Comparison of ENCODE assay signal across 9 cellular contexts in the genomic region with DNA sequence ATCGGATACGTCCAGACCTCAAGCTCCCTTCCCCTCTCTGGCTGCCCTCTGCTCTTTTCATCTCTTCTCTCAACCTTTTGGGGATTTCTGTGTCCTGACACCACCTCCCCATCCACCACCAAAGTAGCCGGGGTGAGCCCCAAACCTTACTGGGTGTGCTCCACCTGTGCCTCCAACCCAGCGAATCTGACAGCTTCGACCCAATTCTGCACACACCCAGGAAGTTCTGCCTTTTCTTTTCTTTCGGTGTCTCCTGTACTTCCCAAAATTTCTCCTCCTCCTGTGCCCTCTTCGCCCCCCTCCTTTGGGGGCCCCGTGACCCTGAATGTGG. TPM values are rescaled to one million over a fixed set of nuclear protein-coding genes. Genes with fewer than 3 reads are reported as not detected.
DNase-seq lines count a peak whose midpoint lies in the region; ATAC-seq and TF ChIP-seq lines count a peak whose summit lies in the region.
"Had no signal": no experiment of that assay in that cellular context is flagged by ENCODE, and none has a peak within 500 bp of the region (broad histone marks: within the 10 kb centered on the region; RNA-seq: fewer than 3 reads in every experiment).

No MANE protein-coding gene starts in this region.

- 0 out of 2 replicates have a peak, but pooled peaks cover 2% of the 10 kb centered on the region for H3K4me1 ChIP-seq in BE2C
- H3K4me1 ChIP-seq in NT2/D1 (ENCODE audit: insufficient read depth, insufficient read length) = peaks cover 19% of the 10 kb centered on the region

- H3K4me3 Mint-ChIP-seq in effector memory CD8-positive, alpha-beta T cell = peak overlapping the region; percentile 84 to 92
- peak overlapping the region; percentile 89 to 94 (median 93) for H3K4me3 Mint-ChIP-seq in nephron

- H3K9me3 ChIP-seq in BE2C (no peaks in the 10 kb centered on the region), NT2/D1 (ENCODE audit: insufficient read depth, low read length) (no peaks in the 10 kb centered on the region)

- no peak for ATAC-seq in effector memory CD8-positive, alpha-beta T cell (replicated peaks)
- ATAC-seq in GM21423 (IDR thresholded peaks at IDR 0.05; ENCODE audit: unreplicated experiment) = no peak

- no peaks in the 10 kb centered on the region for H3K27me3 ChIP-seq in BE2C
- peaks cover 4% of the 10 kb centered on the region for H3K27me3 ChIP-seq in NT2/D1 (ENCODE audit: insufficient read depth, insufficient read length)

- H3K27ac Mint-ChIP-seq in effector memory CD8-positive, alpha-beta T cell = peak overlapping the region; percentile 88 to 91
- H3K27ac Mint-ChIP-seq in nephron = peak overlapping the region; percentile 92 to 96 (median 94)

- H3K9me3 Mint-ChIP-seq in effector memory CD8-positive, alpha-beta T cell = no peaks in the 10 kb centered on the region
- no peaks in the 10 kb centered on the region for H3K9me3 Mint-ChIP-seq in nephron

- no peaks in the 10 kb centered on the region for H3K27me3 Mint-ChIP-seq in effector memory CD8-positive, alpha-beta T cell
- peaks cover 9% of the 10 kb centered on the region for H3K27me3 Mint-ChIP-seq in nephron (ENCODE audit: low read depth)

- peak overlapping the region; percentile 91 for H3K9ac ChIP-seq in NT2/D1 (ENCODE audit: insufficient read length, low read depth)

- H3K36me3 ChIP-seq in BE2C = no peaks in the 10 kb centered on the region
- H3K36me3 ChIP-seq in NT2/D1 (ENCODE audit: insufficient read depth, insufficient read length, low read length) = no peaks in the 10 kb centered on the region

- H3K4me1 Mint-ChIP-seq in effector memory CD8-positive, alpha-beta T cell (ENCODE audit: low read depth in 2 of 2) = peaks cover 45 to 46% of the 10 kb centered on the region in 2 donors
- peaks cover 47% of the 10 kb centered on the region for H3K4me1 Mint-ChIP-seq in nephron

- peaks cover 31% of the 10 kb centered on the region for H3K36me3 Mint-ChIP-seq in effector memory CD8-positive, alpha-beta T cell (ENCODE audit: insufficient read depth)
- H3K36me3 Mint-ChIP-seq in nephron (ENCODE audit: low read depth) = no peaks in the 10 kb centered on the region

- TF ChIP-seq CTCF in BE2C (IDR thresholded peaks at IDR 0.05; ENCODE audit: low read depth, low read length) = no peak
- no peak for TF ChIP-seq CTCF in nephron (IDR thresholded peaks at IDR 0.05; ENCODE audit: unreplicated experiment in 3 of 3)

- H3K4me3 ChIP-seq in BE2C (ENCODE audit: low read depth, low read length) (peak overlapping the region; percentile 54), NT2/D1 (ENCODE audit: insufficient read length, low read depth) (peak overlapping the region; percentile 81)

- DNase-seq in BE2C (no peak), NT2/D1 (ENCODE audit: low read depth, low spot score) (no peak), LoVo (ENCODE audit: low spot score) (no peak), NK-92 (lab: John Stamatoyannopoulos, UW; ENCODE audit: unreplicated experiment) (no peak)
- no peak for DNase-seq in effector memory CD8-positive, alpha-beta T cell
- DNase-seq in NK-92 treated with Interleukin-12 subunit alpha and Interleukin-12 subunit beta, amount 100 ng/mL, for 24 hours (lab: John Stamatoyannopoulos, UW) = no peak
- DNase-seq: NCI-H2081 had no signal

RNA-seq across cellular contexts. Expression of gene KCTD11, which starts 0.6 kb away (rescaled TPM):
- 1.7 TPM for polyA plus RNA-seq in BE2C (2012; ENCODE audit: insufficient read depth, insufficient read length, low read depth)

RNA-seq across cellular contexts. Expression of gene TMEM95, which starts 2.4 kb away (rescaled TPM):
- polyA plus RNA-seq in BE2C (2012; ENCODE audit: insufficient read depth, insufficient read length, low read depth) = not detected

RNA-seq across cellular contexts. Expression of gene ACAP1, which starts 16.2 kb away (rescaled TPM):
- polyA plus RNA-seq in BE2C (2012; ENCODE audit: insufficient read depth, insufficient read length, low read depth) = 2.2 TPM

RNA-seq across cellular contexts. Expression of gene NEURL4, which starts 23.4 kb away (rescaled TPM):
- polyA plus RNA-seq in BE2C (2012; ENCODE audit: insufficient read depth, insufficient read length, low read depth) = 55.3 TPM

RNA-seq across cellular contexts. Expression of gene TNK1, which starts 28.4 kb away (rescaled TPM):
- polyA plus RNA-seq in BE2C (2012; ENCODE audit: insufficient read depth, insufficient read length, low read depth) = 0.45 TPM
